In genomic region chr1:153548722-153549695, GRCh38 we compare ENCODE assay signal across 9 cellular contexts. TPM values are rescaled to one million over a fixed set of nuclear protein-coding genes. Genes with fewer than 3 reads are reported as not detected.
DNase-seq lines count a peak whose midpoint lies in the region; ATAC-seq and TF ChIP-seq lines count a peak whose summit lies in the region.
"Had no signal": no experiment of that assay in that cellular context is flagged by ENCODE, and none has a peak within 500 bp of the region (broad histone marks: within the 10 kb centered on the region; RNA-seq: fewer than 3 reads in every experiment).

A gene with protein sequence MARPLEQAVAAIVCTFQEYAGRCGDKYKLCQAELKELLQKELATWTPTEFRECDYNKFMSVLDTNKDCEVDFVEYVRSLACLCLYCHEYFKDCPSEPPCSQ (minus strand): TSS chr1:153549258. CDS start chr1:153548485, 773 bp downstream.

- H3K9ac ChIP-seq in HUES6 (ENCODE audit: low read length), result peak within 1 kb of the TSS; percentile 30

- H3K27me3 ChIP-seq in HUES6 (ENCODE audit: control insufficient read depth, insufficient read depth, low read length), result no peaks in the 10 kb centered on the region

- no peaks in the 10 kb centered on the region for H3K9me3 ChIP-seq in HUES6 (ENCODE audit: control insufficient read depth, insufficient read depth, low read depth, low read length)

- DNase-seq in AG04449 (ENCODE audit: low read depth, low spot score), result no peak
- peak; percentile 89 for DNase-seq in dermis blood vessel endothelial cell
- DNase-seq in myocyte (ENCODE audit: low read depth), result peak; percentile 94
- no peak for DNase-seq in NCI-H1694 treated with DMSO at 0.1 percent for 48 hours (lab: John Stamatoyannopoulos, UW)
- DNase-seq in stimulated activated CD4-positive, alpha-beta T cell treated with anti-CD3 and anti-CD28 coated beads, Interleukin-4, amount 100 ng/mL, for 1 hour, result no peak
- DNase-seq: NCI-H1436 treated with DMSO at 0.1 percent for 48 hours had no signal

- H3K4me1 ChIP-seq in HUES6 (ENCODE audit: control insufficient read depth, insufficient read depth, low read length), result peaks cover 68% of the 10 kb centered on the region

- peak; percentile 39 for TF ChIP-seq CTCF in AG04449 (IDR thresholded peaks at IDR 0.05; ENCODE audit: insufficient read depth, low read length, missing control alignments)

- H3K36me3 ChIP-seq in HUES6 (ENCODE audit: control insufficient read depth, insufficient read depth, low read length), result no peaks in the 10 kb centered on the region

- H3K27ac ChIP-seq in HUES6 (ENCODE audit: low read depth, low read length), result no peak within 1 kb of the TSS

- H3K4me3 ChIP-seq in AG04449 (ENCODE audit: low read depth, low read length) (no peak within 1 kb of the TSS; the same call in 1 of the 2 replicates), HUES6 (ENCODE audit: low read depth, low read length) (no peak within 1 kb of the TSS)

- POLR2A ChIA-PET in AG04449 (lab: Yijun Ruan, JAX), result interaction anchor here (1.6 to 2.7 kb wide), 2 partner anchors 15 to 17 kb away, joined by 4 to 9 read pairs; no protein-coding TSS in a partner anchor

- no peak for ATAC-seq in HG03159 (IDR thresholded peaks at IDR 0.05; ENCODE audit: unreplicated experiment)
- no peak for ATAC-seq in GM21717 (IDR thresholded peaks at IDR 0.05; ENCODE audit: unreplicated experiment)

- CTCF ChIA-PET in AG04449 (lab: Yijun Ruan, JAX), result interaction anchor here (1.6 to 9.1 kb wide), 5 partner anchors 15 to 38 kb away, joined by 17 to 92 read pairs (median 74); partner anchors contain the start of genes S100A2 and S100A6

RNA-seq across cellular contexts. Expression of the gene that starts here (rescaled TPM):
- total RNA-seq in dermis blood vessel endothelial cell (1.3 and 1.4 TPM in 2 replicates), myocyte (7.8 and 10.8 TPM in 2 replicates)
- 22.9 TPM for polyA plus RNA-seq in myocyte (2012)

Comparison
In these comparisons a context has a peak if more than half of its experiments do, and no peak if none do; other contexts are left out.
1. DNase-seq: peak in dermis blood vessel endothelial cell (single experiment) and myocyte (single experiment); none in AG04449 (single experiment), NCI-H1694 treated with DMSO at 0.1 percent for 48 hours (single experiment) and stimulated activated CD4-positive, alpha-beta T cell treated with anti-CD3 and anti-CD28 coated beads, Interleukin-4, amount 100 ng/mL, for 1 hour (single experiment).